ENCODE assay signal across 8 cellular contexts in genomic region chr9:132162764-132163456, GRCh38. TPM values are rescaled to one million over a fixed set of nuclear protein-coding genes. Genes with fewer than 3 reads are reported as not detected.
DNase-seq lines count a peak whose midpoint lies in the region; TF ChIP-seq lines count a peak whose summit lies in the region.

No MANE protein-coding gene starts in this region.

- no peaks in the 10 kb centered on the region for H4K20me1 ChIP-seq in OCI-LY3 (ENCODE audit: insufficient read depth, low read length)
- peaks cover 50% of the 10 kb centered on the region for H4K20me1 ChIP-seq in neural progenitor cell (ENCODE audit: low read depth)

- no peaks in the 10 kb centered on the region for H3K36me3 ChIP-seq in CD4-positive, alpha-beta memory T cell (ENCODE audit: insufficient read depth, low read length)
- no peaks in the 10 kb centered on the region for H3K36me3 ChIP-seq in OCI-LY3 (replicated peaks; ENCODE audit: low read depth, low read length)
- no peaks in the 10 kb centered on the region for H3K36me3 ChIP-seq in neural progenitor cell

- H3K27me3 Mint-ChIP-seq in CD4-positive, alpha-beta memory T cell: peaks cover 28 to 47% of the 10 kb centered on the region in 2 donors
- H3K27me3 Mint-ChIP-seq in neural progenitor cell (ENCODE audit: insufficient read depth, low read depth): peaks cover 65% of the 10 kb centered on the region

- peak overlapping the region; percentile 61 for H3K9ac ChIP-seq in OCI-LY3 (ENCODE audit: low read length)
- no peak overlapping the region for H3K9ac ChIP-seq in neural progenitor cell

- no peak overlapping the region for H2AFZ ChIP-seq in OCI-LY3 (ENCODE audit: low read depth, low read length)
- H2AFZ ChIP-seq in neural progenitor cell (replicated peaks): no peak overlapping the region

- H3K4me2 ChIP-seq in OCI-LY3 (ENCODE audit: low read length): peak overlapping the region; percentile 94
- peak overlapping the region; percentile 100 for H3K4me2 ChIP-seq in neural progenitor cell

- POLR2A ChIA-PET in CD4-positive, alpha-beta memory T cell (lab: Charles Lee; ENCODE audit: partially characterized antibody): interaction anchor here (2.0 kb wide), 1 partner anchor 77 kb away, joined by 6 read pairs; no protein-coding TSS in a partner anchor

- peaks cover 15% of the 10 kb centered on the region for H3K4me1 ChIP-seq in CD4-positive, alpha-beta memory T cell (ENCODE audit: insufficient read depth, low read length)
- H3K4me1 ChIP-seq in OCI-LY3 (ENCODE audit: low read length): peaks cover 12% of the 10 kb centered on the region
- H3K4me1 ChIP-seq in neural progenitor cell: peaks cover 23% of the 10 kb centered on the region

- H3K4me3 Mint-ChIP-seq in CD4-positive, alpha-beta memory T cell: peak overlapping the region; percentile 88 to 99 (median 94)
- peak overlapping the region; percentile 94 for H3K4me3 Mint-ChIP-seq in neural progenitor cell

- peaks cover 0 to 4% of the 10 kb centered on the region in 2 donors for H3K36me3 Mint-ChIP-seq in CD4-positive, alpha-beta memory T cell
- H3K36me3 Mint-ChIP-seq in neural progenitor cell: peaks cover 1% of the 10 kb centered on the region

- H3K79me2 ChIP-seq in OCI-LY3 (ENCODE audit: low read length) (no peaks in the 10 kb centered on the region), neural progenitor cell (ENCODE audit: low read depth) (no peaks in the 10 kb centered on the region)

- H3F3A ChIP-seq in neural progenitor cell (ENCODE audit: low read depth): peaks cover 27% of the 10 kb centered on the region

- CTCF ChIA-PET in CD4-positive, alpha-beta memory T cell (lab: Charles Lee; ENCODE audit: partially characterized antibody): interaction anchor here (0.6 to 0.9 kb wide), 2 partner anchors 73 to 657 kb away, joined by 3 to 6 read pairs; no protein-coding TSS in a partner anchor

- TF ChIP-seq CTCF in OCI-LY3 (IDR thresholded peaks at IDR 0.05; ENCODE audit: low read depth, low read length) (no peak), epithelial cell of proximal tubule (conservative IDR thresholded peaks at IDR 0.05; ENCODE audit: low read depth, low read length) (no peak), neural progenitor cell (IDR thresholded peaks at IDR 0.05) (no peak)

- H3K27ac Mint-ChIP-seq in CD4-positive, alpha-beta memory T cell: peak overlapping the region in 1 of 7 donors; percentile 62
- H3K27ac Mint-ChIP-seq in neural progenitor cell: no peak overlapping the region

- H3K4me3 ChIP-seq in CD4-positive, alpha-beta memory T cell (ENCODE audit: low read length in 2 of 2): peak overlapping the region in 1 of 2 donors; percentile 53
- H3K4me3 ChIP-seq in OCI-LY3 (ENCODE audit: low read length) (peak overlapping the region; percentile 96), epithelial cell of proximal tubule (ENCODE audit: low read depth, low read length) (peak overlapping the region; percentile 48), neural progenitor cell (peak overlapping the region; percentile 74)

- peaks cover 14% of the 10 kb centered on the region for H3K27me3 ChIP-seq in CD4-positive, alpha-beta memory T cell (ENCODE audit: insufficient read depth, low read length)
- H3K27me3 ChIP-seq in OCI-LY3 (ENCODE audit: low read depth, low read length) (peaks cover 61% of the 10 kb centered on the region), neural progenitor cell (peaks cover 98% of the 10 kb centered on the region)

- DNase-seq in CD4-positive, alpha-beta memory T cell: peak in 4 of 5 donors; percentile 3 to 14 (median 8)
- DNase-seq in epithelial cell of proximal tubule (ENCODE audit: low read depth) (no peak), neural progenitor cell (ENCODE audit: low spot score) (peak; percentile 51), GF-D8 (lab: John Stamatoyannopoulos, UW) (no peak), HK-2 (ENCODE audit: unreplicated experiment) (no peak), NCI-H2196 (lab: John Stamatoyannopoulos, UW; ENCODE audit: unreplicated experiment) (no peak)
- DNase-seq in activated CD4-positive, alpha-beta T cell treated with anti-CD3 and anti-CD28 coated beads for 1 hour: no peak

- peaks cover 5 to 15% (median 11%) of the 10 kb centered on the region in 4 donors for H3K4me1 Mint-ChIP-seq in CD4-positive, alpha-beta memory T cell
- peaks cover 39% of the 10 kb centered on the region for H3K4me1 Mint-ChIP-seq in neural progenitor cell

- intact Hi-C loops in CD4-positive, alpha-beta memory T cell (cut with micrococcal nuclease): no loop called here

- H3K27ac ChIP-seq in CD4-positive, alpha-beta memory T cell (ENCODE audit: low read depth, low read length): no peak overlapping the region
- no peak overlapping the region for H3K27ac ChIP-seq in OCI-LY3 (ENCODE audit: low read length)
- no peak overlapping the region for H3K27ac ChIP-seq in neural progenitor cell

- H3K9me3 ChIP-seq in CD4-positive, alpha-beta memory T cell (ENCODE audit: control insufficient read depth in 1 of 2, low read length in 2 of 2): no peaks in the 10 kb centered on the region
- H3K9me3 ChIP-seq in OCI-LY3 (ENCODE audit: insufficient read depth, low read length): no peaks in the 10 kb centered on the region
- H3K9me3 ChIP-seq in neural progenitor cell (ENCODE audit: low read depth): no peaks in the 10 kb centered on the region

- peaks cover 0 to 5% (median 0%) of the 10 kb centered on the region in 8 donors for H3K9me3 Mint-ChIP-seq in CD4-positive, alpha-beta memory T cell
- H3K9me3 Mint-ChIP-seq in neural progenitor cell: peaks cover 2% of the 10 kb centered on the region

RNA-seq across cellular contexts. Expression of gene NTNG2, which starts 1.1 kb away (rescaled TPM):
- total RNA-seq in CD4-positive, alpha-beta memory T cell: 1 to 10 TPM; 5.9 to 8.8 TPM
- 1 to 10 TPM; 1.0 to 1.4 TPM for polyA plus RNA-seq in CD4-positive, alpha-beta memory T cell
- 0.07 TPM in 1 of 2 replicates, not detected in the other for total RNA-seq in epithelial cell of proximal tubule
- total RNA-seq in neural progenitor cell (ENCODE audit: low replicate concordance): 1.0 and 1.2 TPM in 2 replicates

Comparison
In these comparisons a context has a peak if more than half of its experiments do, and no peak if none do; other contexts are left out.
1. DNase-seq: peak in CD4-positive, alpha-beta memory T cell (4 of 5) and neural progenitor cell (single experiment); none in epithelial cell of proximal tubule (single experiment), GF-D8 (single experiment), HK-2 (single experiment), NCI-H2196 (single experiment) and activated CD4-positive, alpha-beta T cell treated with anti-CD3 and anti-CD28 coated beads for 1 hour (single experiment).